Comparison of ENCODE assay signal across 1 cellular context in genomic region chr15:84981054-84981710, GRCh38.
TF ChIP-seq lines count a peak whose summit lies in the region.

No MANE protein-coding gene starts in this region.

TF ChIP-seq in SK-N-SH, 30 proteins besides CTCF, POLR2A, EP300 and RAD21 (continued from another document):
- TF ChIP-seq IRF3 (IDR thresholded peaks at IDR 0.05; ENCODE audit: low read depth, low read length) (no peak), NRF1 (IDR thresholded peaks at IDR 0.05; ENCODE audit: low read depth, low read length) (peak; percentile 79), USF2 (IDR thresholded peaks at IDR 0.05; ENCODE audit: borderline replicate concordance, low read depth, low read length) (no peak), TEAD4 (IDR thresholded peaks at IDR 0.05; ENCODE audit: borderline replicate concordance, insufficient read depth) (no peak), EZH2phosphoT487 (IDR thresholded peaks at IDR 0.05; ENCODE audit: borderline replicate concordance, low read depth) (no peak), REST (IDR thresholded peaks at IDR 0.05; ENCODE audit: low read depth, low read length) (peak; percentile 49; the same call in 1 of the 2 replicates), FOSL2 (IDR thresholded peaks at IDR 0.05; ENCODE audit: borderline replicate concordance, low read depth) (peak; percentile 20; the same call in 1 of the 2 replicates), RXRA (IDR thresholded peaks at IDR 0.05; ENCODE audit: borderline replicate concordance, low read depth) (peak; percentile 36; the same call in 1 of the 2 replicates), RFX5 (IDR thresholded peaks at IDR 0.05; ENCODE audit: low read length) (peak; percentile 64; the same call in 1 of the 2 replicates), JUND (IDR thresholded peaks at IDR 0.05) (peak; percentile 50; the same call in 1 of the 2 replicates), YY1 (IDR thresholded peaks at IDR 0.05; ENCODE audit: low read depth) (no peak), FOXM1 (IDR thresholded peaks at IDR 0.05; ENCODE audit: low read depth) (0 out of 2 replicates have a peak, but pooled peaks have one; percentile 36), USF1 (IDR thresholded peaks at IDR 0.05; ENCODE audit: borderline replicate concordance, low read depth) (0 out of 2 replicates have a peak, but pooled peaks have one; percentile 28), MEF2A (IDR thresholded peaks at IDR 0.05; ENCODE audit: borderline replicate concordance, low read depth) (no peak), CHD2 (IDR thresholded peaks at IDR 0.05; ENCODE audit: low read length, partially characterized antibody) (peak; percentile 87), MXI1 (IDR thresholded peaks at IDR 0.05; ENCODE audit: low read depth, low read length) (no peak), FOXJ3 (CRISPR knock-in tag; IDR thresholded peaks at IDR 0.05) (no peak), SMC3 (IDR thresholded peaks at IDR 0.05; ENCODE audit: low read depth, low read length) (no peak), SIN3A (IDR thresholded peaks at IDR 0.05; ENCODE audit: borderline replicate concordance, low read depth, low read length) (no peak), GABPA (IDR thresholded peaks at IDR 0.05; ENCODE audit: low read depth) (no peak), RCOR1 (IDR thresholded peaks at IDR 0.05; ENCODE audit: low read length) (peak; percentile 54; the same call in 1 of the 2 replicates), TCF12 (IDR thresholded peaks at IDR 0.05) (peak; percentile 57), PBX3 (IDR thresholded peaks at IDR 0.05) (peak; percentile 49), ZBTB33 (IDR thresholded peaks at IDR 0.05; ENCODE audit: borderline replicate concordance, low read depth) (peak; percentile 18; the same call in 1 of the 2 replicates), TAF1 (IDR thresholded peaks at IDR 0.05; ENCODE audit: borderline replicate concordance, low read depth, low read length) (peak; percentile 63; the same call in 1 of the 2 replicates), POLR2AphosphoS5 (IDR thresholded peaks at IDR 0.05; ENCODE audit: low read depth, low read length) (no peak), MAX (IDR thresholded peaks at IDR 0.05; ENCODE audit: low read depth) (peak; percentile 75)
